1 cellular context compared by ENCODE assay signal in genomic region chr1:15424146-15424667, GRCh38.
TF ChIP-seq lines count a peak whose summit lies in the region.

No MANE protein-coding gene starts in this region.

TF ChIP-seq in HepG2, 621 proteins besides CTCF, POLR2A, EP300 and RAD21:
- TF ChIP-seq TFAP4 (IDR thresholded peaks at IDR 0.05; ENCODE audit: borderline replicate concordance, low read depth) (0 out of 2 replicates have a peak, but pooled peaks have one; percentile 14), MXI1 (IDR thresholded peaks at IDR 0.05; ENCODE audit: borderline replicate concordance, low read depth, low read length) (no peak)
